In the genomic region with DNA sequence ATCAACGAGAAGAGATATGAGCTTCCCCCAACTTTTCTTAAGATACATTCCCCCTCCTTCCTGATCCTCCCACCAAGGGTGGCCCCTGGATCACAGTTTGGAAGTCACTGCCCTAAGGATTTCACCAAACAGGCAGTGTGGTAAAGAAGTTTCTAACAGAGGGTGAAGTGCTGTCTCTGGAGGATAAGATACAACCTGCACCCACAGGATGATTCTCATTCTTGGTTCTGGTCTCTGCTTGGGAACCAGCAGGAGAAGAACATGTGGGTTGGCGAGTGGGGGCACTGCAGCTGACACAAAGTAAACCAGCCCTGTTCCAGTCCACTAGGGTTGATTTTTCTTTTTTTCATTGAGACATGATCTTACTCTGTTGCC, we compare ENCODE assay signal across 9 cellular contexts. TPM values are rescaled to one million over a fixed set of nuclear protein-coding genes. Genes with fewer than 3 reads are reported as not detected.
DNase-seq lines count a peak whose midpoint lies in the region; ATAC-seq, FAIRE-seq and TF ChIP-seq lines count a peak whose summit lies in the region.
"Had no signal": no experiment of that assay in that cellular context is flagged by ENCODE, and none has a peak within 500 bp of the region (broad histone marks: within the 10 kb centered on the region; RNA-seq: fewer than 3 reads in every experiment).

No MANE protein-coding gene starts in this region.

- no peak overlapping the region for H3K18ac ChIP-seq in H9 (ENCODE audit: insufficient read length, low read depth, low read length)

- no peak overlapping the region for H2BK5ac ChIP-seq in H9 (ENCODE audit: insufficient read length, low read length)

- CTCF ChIA-PET in activated CD8-positive, alpha-beta T cell treated with anti-CD3 and anti-CD28 coated beads for 36 hours (lab: Charles Lee), result interaction anchor here (0.6 to 4.1 kb wide), 10 partner anchors 9 to 158 kb away, joined by 3 to 41 read pairs (median 4); a partner anchor contains a TSS

- no peak overlapping the region for H3K56ac ChIP-seq in H9 (ENCODE audit: insufficient read length, low read depth, low read length)

- H3K27ac ChIP-seq in H9 (ENCODE audit: insufficient read length, low read depth, low read length) (no peak overlapping the region), spleen (peak overlapping the region in 5 of 8 donors; percentile 1 to 89 (median 28))

- ATAC-seq in activated CD8-positive, alpha-beta T cell treated with anti-CD3 and anti-CD28 coated beads for 36 hours, result no peak
- no peak for ATAC-seq in GM21367 (IDR thresholded peaks at IDR 0.05; ENCODE audit: unreplicated experiment)

- H3K9me3 Mint-ChIP-seq in H9, result peaks cover 19% of the 10 kb centered on the region in 2 experiments
- H3K9me3 Mint-ChIP-seq in activated CD8-positive, alpha-beta T cell treated with anti-CD3 and anti-CD28 coated beads for 36 hours, result peaks cover 6% of the 10 kb centered on the region

- WGBS in H9 (ENCODE audit: extremely low coverage, insufficient read length, low lambda C conversion rate), result no CpG with 5 or more reads among the region's 2 CpGs
- WGBS in spleen, 5 donors, result 62 to 88% (median 73%) methylated on average over 2 of the region's 2 CpGs

- H3K36me3 Mint-ChIP-seq in H9 (ENCODE audit: insufficient read depth in 1 of 3, low read depth in 3 of 3), result peaks cover 14 to 29% (median 24%) of the 10 kb centered on the region in 3 experiments
- peaks cover 81% of the 10 kb centered on the region for H3K36me3 Mint-ChIP-seq in activated CD8-positive, alpha-beta T cell treated with anti-CD3 and anti-CD28 coated beads for 36 hours (ENCODE audit: low read depth)

- H3K79me2 ChIP-seq in H9 (ENCODE audit: insufficient read depth, low read length), result peaks cover 53% of the 10 kb centered on the region

- H3K79me1 ChIP-seq in H9 (ENCODE audit: insufficient read depth, low read depth, low read length, poor library complexity, severe bottlenecking), result peaks cover 12% of the 10 kb centered on the region

- H3K23ac ChIP-seq in H9 (ENCODE audit: insufficient read length, low read depth, low read length), result no peak overlapping the region

- no peak overlapping the region for H3K4ac ChIP-seq in H9 (ENCODE audit: low read depth, low read length)

- H4K20me1 ChIP-seq in H9 (ENCODE audit: control insufficient read depth, insufficient read depth, insufficient read length), result no peaks in the 10 kb centered on the region

- H4K5ac ChIP-seq in H9 (ENCODE audit: insufficient read length, low read depth, low read length), result no peak overlapping the region

- no peak for TF ChIP-seq CTCF in H9 (conservative IDR thresholded peaks at IDR 0.05)
- no peak for TF ChIP-seq CTCF in activated CD8-positive, alpha-beta T cell treated with anti-CD3 and anti-CD28 coated beads for 36 hours (IDR thresholded peaks at IDR 0.05)
- TF ChIP-seq CTCF in fibroblast of the aortic adventitia (IDR thresholded peaks at IDR 0.05; ENCODE audit: insufficient read depth, low read length), result no peak
- TF ChIP-seq CTCF in spleen (IDR thresholded peaks at IDR 0.05 in 8 of 11, conservative IDR thresholded peaks at IDR 0.05 in 3 of 11), result no peak

- no peak for FAIRE-seq in urothelium cell line (lab: Jason Lieb, UNC)

- no peak overlapping the region for H3T11ph ChIP-seq in H9 (ENCODE audit: low read length)

- H3K23me2 ChIP-seq in H9 (ENCODE audit: insufficient read length, low read depth, low read length, poor library complexity, severe bottlenecking), result no peaks in the 10 kb centered on the region

- no peak overlapping the region for H2BK12ac ChIP-seq in H9 (ENCODE audit: insufficient read length, low read depth, low read length)

- peaks cover 51 to 61% of the 10 kb centered on the region in 2 experiments for H3K4me1 Mint-ChIP-seq in H9
- H3K4me1 Mint-ChIP-seq in activated CD8-positive, alpha-beta T cell treated with anti-CD3 and anti-CD28 coated beads for 36 hours (ENCODE audit: low read depth), result peaks cover 91% of the 10 kb centered on the region

- no peak overlapping the region for H3K14ac ChIP-seq in H9 (ENCODE audit: insufficient read depth, low read length)

- no peak overlapping the region for H2AK5ac ChIP-seq in H9 (ENCODE audit: insufficient read length, low read length)

- H3K36me3 ChIP-seq in spleen, result peaks cover 0 to 36% (median 0%) of the 10 kb centered on the region in 6 donors

- no peak overlapping the region for H4K8ac ChIP-seq in H9 (replicated peaks; ENCODE audit: insufficient read length, low read depth, low read length)

- DNase-seq in H9 (no peak), fibroblast of the aortic adventitia (ENCODE audit: low read depth) (no peak), spleen (no peak), urothelium cell line (ENCODE audit: low spot score) (no peak), DMS79 treated with DMSO at 0.1 percent for 48 hours (lab: John Stamatoyannopoulos, UW) (no peak)
- no peak for DNase-seq in activated CD8-positive, alpha-beta T cell treated with anti-CD3 and anti-CD28 coated beads for 36 hours
- DNase-seq: NCI-H510A had no signal

- intact Hi-C loops in activated CD8-positive, alpha-beta T cell treated with anti-CD3 and anti-CD28 coated beads for 36 hours (cut with micrococcal nuclease), result loop anchor here (5.0 kb wide), 1 partner anchor 88 kb away; no protein-coding TSS in a partner anchor
- intact Hi-C loops in spleen (cut with DNase I; ENCODE audit: low total_unique reads), result loop anchor here (5.0 kb wide), 1 partner anchor 33 kb away; no protein-coding TSS in a partner anchor

- no peak overlapping the region for H3K9ac ChIP-seq in H9 (ENCODE audit: extremely low read depth, insufficient read length, low read length)

- TF ChIP-seq POLR2A in spleen (IDR thresholded peaks at IDR 0.05), result no peak

- POLR2A ChIA-PET in activated CD8-positive, alpha-beta T cell treated with anti-CD3 and anti-CD28 coated beads for 36 hours (lab: Charles Lee), result interaction anchor here (0.8 to 7.4 kb wide), 8 partner anchors 10 to 40 kb away, joined by 3 to 103 read pairs (median 3); a partner anchor contains a TSS

- no peak overlapping the region for H2BK15ac ChIP-seq in H9 (ENCODE audit: low read depth, low read length)

- no peak overlapping the region for H3K4me2 ChIP-seq in H9 (ENCODE audit: insufficient read depth, insufficient read length, low read length)

- H2BK120ac ChIP-seq in H9 (ENCODE audit: low read depth, low read length, poor library complexity, severe bottlenecking), result no peak overlapping the region

- H3K4me3 ChIP-seq in fibroblast of the aortic adventitia (ENCODE audit: low read depth, low read length) (peak overlapping the region; percentile 14), spleen (no peak overlapping the region)
- H3K4me3 ChIP-seq: SJSA1 had no signal

- H3K4me1 ChIP-seq in H9 (ENCODE audit: insufficient read depth, low read length) (peaks cover 2% of the 10 kb centered on the region; the same call in 1 of the 2 replicates), spleen (peaks cover 57 to 100% (median 98%) of the 10 kb centered on the region in 6 donors)

- peaks cover 5% of the 10 kb centered on the region for H3K9me3 ChIP-seq in H9 (ENCODE audit: control insufficient read depth, low read depth, low read length)
- peaks cover 0 to 4% (median 3%) of the 10 kb centered on the region in 8 donors for H3K9me3 ChIP-seq in spleen
- H3K9me3 ChIP-seq: SJSA1 had no signal

- no peaks in the 10 kb centered on the region for H3K27me3 Mint-ChIP-seq in H9 (ENCODE audit: low read depth)
- no peaks in the 10 kb centered on the region for H3K27me3 Mint-ChIP-seq in activated CD8-positive, alpha-beta T cell treated with anti-CD3 and anti-CD28 coated beads for 36 hours

- no peaks in the 10 kb centered on the region for H3K27me3 ChIP-seq in H9 (ENCODE audit: insufficient read depth, low read length)
- H3K27me3 ChIP-seq in spleen (replicated peaks in 1 of 7), result no peaks in the 10 kb centered on the region
- H3K27me3 ChIP-seq: SJSA1 had no signal

- H3K4me3 Mint-ChIP-seq in H9, result no peak overlapping the region
- H3K4me3 Mint-ChIP-seq in activated CD8-positive, alpha-beta T cell treated with anti-CD3 and anti-CD28 coated beads for 36 hours, result no peak overlapping the region

- H4K91ac ChIP-seq in H9 (ENCODE audit: insufficient read length, low read depth, low read length), result no peak overlapping the region

- H2BK20ac ChIP-seq in H9 (ENCODE audit: low read depth, low read length, poor library complexity, severe bottlenecking), result no peak overlapping the region

- no peak overlapping the region for H2AFZ ChIP-seq in H9 (ENCODE audit: low read length)

- H3K27ac Mint-ChIP-seq in H9, result peak overlapping the region; percentile 6 to 70 (median 21); a peak in 4 of 7 replicates
- peak overlapping the region; percentile 47 for H3K27ac Mint-ChIP-seq in activated CD8-positive, alpha-beta T cell treated with anti-CD3 and anti-CD28 coated beads for 36 hours

RNA-seq across cellular contexts. Expression of a gene that starts 9.3 kb away (rescaled TPM):
- 40.6 and 42.5 TPM in 2 replicates for total RNA-seq in H9 (2021)
- 10 to 100 TPM; 57.3 to 57.6 TPM for total RNA-seq in activated CD8-positive, alpha-beta T cell treated with anti-CD3 and anti-CD28 coated beads for 36 hours
- total RNA-seq in fibroblast of the aortic adventitia (ENCODE audit: low replicate concordance), result 121 and 127 TPM in 2 replicates
- 100 to 1,000 TPM in 6 of 7 donors, 10 to 100 TPM in 1; 87.0 to 148 (median 107) TPM for total RNA-seq in spleen
- polyA plus RNA-seq in spleen, result 10 to 100 TPM; 25.9 to 50.4 (median 27.0) TPM

RNA-seq across cellular contexts. Expression of a gene that starts 42.6 kb away (rescaled TPM):
- 405 and 419 TPM in 2 replicates for total RNA-seq in H9 (2021)
- 100 to 1,000 TPM; 292 to 308 TPM for total RNA-seq in activated CD8-positive, alpha-beta T cell treated with anti-CD3 and anti-CD28 coated beads for 36 hours
- 43.7 and 62.2 TPM in 2 replicates for total RNA-seq in fibroblast of the aortic adventitia (ENCODE audit: low replicate concordance)
- 100 to 1,000 TPM in 5 of 7 donors, 10 to 100 TPM in 2; 79.8 to 213 (median 157) TPM for total RNA-seq in spleen
- polyA plus RNA-seq in spleen, result 100 to 1,000 TPM; 144 to 179 (median 159) TPM
